Comparison of ENCODE assay signal across 9 cellular contexts in genomic region chr17:38628441-38628840, GRCh38.
DNase-seq lines count a peak whose midpoint lies in the region; TF ChIP-seq lines count a peak whose summit lies in the region.
"Had no signal": no experiment of that assay in that cellular context is flagged by ENCODE, and none has a peak within 500 bp of the region (broad histone marks: within the 10 kb centered on the region; RNA-seq: fewer than 3 reads in every experiment).

No MANE protein-coding gene starts in this region.

- TF ChIP-seq CTCF in RWPE1 (conservative IDR thresholded peaks at IDR 0.05; ENCODE audit: low read depth): no peak

- no peak for TF ChIP-seq EP300 in Ishikawa (IDR thresholded peaks at IDR 0.05; ENCODE audit: borderline replicate concordance)

- no peak for TF ChIP-seq RAD21 in Ishikawa (IDR thresholded peaks at IDR 0.05; ENCODE audit: low read depth)

- no peak overlapping the region for H3K27ac ChIP-seq in RWPE1
- H3K27ac ChIP-seq: psoas muscle had no signal

- POLR2A ChIA-PET in RWPE1 (lab: Yijun Ruan, JAX; ENCODE audit: low non-redundant PET): no interaction called here

- CTCF ChIA-PET in RWPE1 (lab: Yijun Ruan, JAX): interaction anchor here (0.9 to 1.0 kb wide), 2 partner anchors 12 to 22 kb away, joined by 3 to 4 read pairs; no protein-coding TSS in a partner anchor

- DNase-seq in EH (ENCODE audit: low read depth) (peak; percentile 24), RWPE1 (ENCODE audit: low spot score) (peak; percentile 20), left kidney (ENCODE audit: low read depth, low spot score) (peak; percentile 37), amniotic stem cell (lab: John Stamatoyannopoulos, UW) (no peak), activated gamma-delta T cell (lab: John Stamatoyannopoulos, UW) (no peak)
- DNase-seq in stimulated activated CD8-positive, alpha-beta memory T cell treated with anti-CD3 and anti-CD28 coated beads, Interleukin-4, amount 100 ng/mL, for 48 hours: no peak
- DNase-seq: left colon, psoas muscle had no signal

TF ChIP-seq in Ishikawa, 13 proteins besides CTCF, POLR2A, EP300 and RAD21:
- TF ChIP-seq YY1 (IDR thresholded peaks at IDR 0.05; ENCODE audit: low read depth) (peak; percentile 47; the same call in 1 of the 2 replicates), FOXM1 (IDR thresholded peaks at IDR 0.05; ENCODE audit: borderline replicate concordance, low read depth) (no peak), USF1 (IDR thresholded peaks at IDR 0.05) (peak; percentile 78)

Comparison
In these comparisons a context has a peak if more than half of its experiments do, and no peak if none do; other contexts are left out.
1. DNase-seq: peak in EH (single experiment), RWPE1 (single experiment) and left kidney (single experiment); none in stimulated activated CD8-positive, alpha-beta memory T cell treated with anti-CD3 and anti-CD28 coated beads, Interleukin-4, amount 100 ng/mL, for 48 hours (single experiment), amniotic stem cell (single experiment) and activated gamma-delta T cell (single experiment).